In the genomic region with DNA sequence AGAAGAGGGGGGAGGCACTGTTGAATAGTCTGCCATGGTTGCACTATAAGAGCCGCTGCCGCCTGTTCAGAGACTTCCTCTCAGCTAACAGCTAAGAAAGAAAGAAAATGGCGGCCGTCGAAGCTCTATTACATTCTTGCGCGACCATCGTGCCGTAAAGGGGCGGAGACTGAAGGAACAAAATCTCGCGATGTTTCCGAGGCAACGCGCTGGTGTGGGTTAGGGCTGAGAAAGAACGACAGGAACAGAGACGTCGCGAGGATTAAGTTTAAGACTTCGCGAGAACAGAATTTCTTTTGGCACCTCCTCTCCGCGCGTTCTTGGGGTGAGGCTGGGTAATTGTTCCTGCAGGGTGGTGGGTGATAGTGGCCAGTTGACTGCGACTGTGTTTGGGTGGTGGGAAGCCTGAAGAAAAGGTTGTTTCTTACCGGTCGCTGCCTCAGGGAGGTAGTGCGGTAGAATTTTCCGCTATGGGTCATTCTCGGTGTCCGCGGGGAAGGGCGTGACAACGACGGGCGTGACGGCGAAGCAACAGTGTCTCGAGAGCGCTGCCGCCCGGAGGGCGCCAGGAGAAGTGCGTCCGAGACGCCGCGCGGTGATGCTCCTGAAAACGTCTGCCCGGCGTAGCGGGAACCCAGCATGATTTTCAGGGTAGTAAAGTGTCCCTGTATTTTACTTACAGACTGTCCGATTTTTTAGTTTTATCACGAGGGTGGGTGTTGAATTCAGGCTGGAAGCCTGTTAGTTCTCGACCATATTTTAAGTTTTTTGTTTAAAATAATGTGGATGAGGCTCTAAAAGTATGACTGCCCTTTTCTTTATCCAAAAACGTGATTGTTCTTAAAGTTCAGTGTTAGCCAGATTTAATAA, we compare ENCODE assay signal across 8 cellular contexts. TPM values are rescaled to one million over a fixed set of nuclear protein-coding genes. Genes with fewer than 3 reads are reported as not detected.
DNase-seq lines count a peak whose midpoint lies in the region; ATAC-seq and TF ChIP-seq lines count a peak whose summit lies in the region.

A gene with protein sequence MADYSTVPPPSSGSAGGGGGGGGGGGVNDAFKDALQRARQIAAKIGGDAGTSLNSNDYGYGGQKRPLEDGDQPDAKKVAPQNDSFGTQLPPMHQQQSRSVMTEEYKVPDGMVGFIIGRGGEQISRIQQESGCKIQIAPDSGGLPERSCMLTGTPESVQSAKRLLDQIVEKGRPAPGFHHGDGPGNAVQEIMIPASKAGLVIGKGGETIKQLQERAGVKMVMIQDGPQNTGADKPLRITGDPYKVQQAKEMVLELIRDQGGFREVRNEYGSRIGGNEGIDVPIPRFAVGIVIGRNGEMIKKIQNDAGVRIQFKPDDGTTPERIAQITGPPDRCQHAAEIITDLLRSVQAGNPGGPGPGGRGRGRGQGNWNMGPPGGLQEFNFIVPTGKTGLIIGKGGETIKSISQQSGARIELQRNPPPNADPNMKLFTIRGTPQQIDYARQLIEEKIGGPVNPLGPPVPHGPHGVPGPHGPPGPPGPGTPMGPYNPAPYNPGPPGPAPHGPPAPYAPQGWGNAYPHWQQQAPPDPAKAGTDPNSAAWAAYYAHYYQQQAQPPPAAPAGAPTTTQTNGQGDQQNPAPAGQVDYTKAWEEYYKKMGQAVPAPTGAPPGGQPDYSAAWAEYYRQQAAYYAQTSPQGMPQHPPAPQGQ (minus strand): TSS at position 104 of the 870 bp plus-strand sequence. CDS start 68 bp downstream, at position 36.

- H3K9me3 Mint-ChIP-seq in activated naive CD4-positive, alpha-beta T cell treated with anti-CD3 and anti-CD28 coated beads for 36 hours: no peaks in the 10 kb centered on the region

- DNase-seq in GM06990 (ENCODE audit: extremely low read depth, insufficient read length): peak; percentile 93
- peak; percentile 99 for DNase-seq in HFF-Myc (ENCODE audit: extremely low read depth, low read depth)
- DNase-seq in MV-4-11 (lab: John Stamatoyannopoulos, UW): peak; percentile 98
- DNase-seq in SK-MEL-5 (ENCODE audit: low read depth, low spot score): peak; percentile 98
- peak; percentile 99 for DNase-seq in activated naive CD4-positive, alpha-beta T cell treated with anti-CD3 and anti-CD28 coated beads for 36 hours
- peak; percentile 100 for DNase-seq in glomerular endothelial cell (ENCODE audit: extremely low read depth, low read depth, low spot score)
- peak; percentile 92 for DNase-seq in omental fat pad (ENCODE audit: low spot score)
- peak; percentile 87 for DNase-seq in thoracic aorta (ENCODE audit: low spot score)

- H3K36me3 ChIP-seq in GM06990 (ENCODE audit: control insufficient read depth, insufficient read depth, low read length): no peaks in the 10 kb centered on the region; the same call in 1 of the 2 replicates
- no peaks in the 10 kb centered on the region for H3K36me3 ChIP-seq in thoracic aorta

- no peak within 1 kb of the TSS for H3K27ac Mint-ChIP-seq in activated naive CD4-positive, alpha-beta T cell treated with anti-CD3 and anti-CD28 coated beads for 36 hours

- ATAC-seq in omental fat pad (ENCODE audit: low FRiP score) (peak; percentile 90), thoracic aorta (ENCODE audit: insufficient number of reproducible peaks, low FRiP score, low read depth) (peak; percentile 99)

- peaks cover 32 to 49% of the 10 kb centered on the region in 2 donors for H3K4me1 ChIP-seq in thoracic aorta (ENCODE audit: control insufficient read depth in 1 of 2, low read depth in 2 of 2)

- peak within 1 kb of the TSS; percentile 97 to 98 for H3K27ac ChIP-seq in thoracic aorta

- H3K4me3 Mint-ChIP-seq in activated naive CD4-positive, alpha-beta T cell treated with anti-CD3 and anti-CD28 coated beads for 36 hours: no peak within 1 kb of the TSS

- peaks cover 47% of the 10 kb centered on the region for H3K4me1 Mint-ChIP-seq in activated naive CD4-positive, alpha-beta T cell treated with anti-CD3 and anti-CD28 coated beads for 36 hours (ENCODE audit: low read depth)

- H3K9me3 ChIP-seq in thoracic aorta: no peaks in the 10 kb centered on the region

- in situ Hi-C loops in SK-MEL-5 (cut with HindIII; ENCODE audit: low pct_unique_long_range_greater_than_20kb, low sequenced_read_pairs): no loop called here

- intact Hi-C loops in activated naive CD4-positive, alpha-beta T cell treated with anti-CD3 and anti-CD28 coated beads for 36 hours (cut with micrococcal nuclease): loop anchor here (1.0 to 5.0 kb wide), 17 partner anchors 25 to 1692 kb away; a partner anchor contains a TSS

- peaks cover 21% of the 10 kb centered on the region for H3K36me3 Mint-ChIP-seq in activated naive CD4-positive, alpha-beta T cell treated with anti-CD3 and anti-CD28 coated beads for 36 hours (ENCODE audit: low read depth)

- CTCF ChIA-PET in activated naive CD4-positive, alpha-beta T cell treated with anti-CD3 and anti-CD28 coated beads for 36 hours (lab: Charles Lee): interaction anchor here (0.9 to 2.4 kb wide), 4 partner anchors 27 to 296 kb away, joined by 4 to 9 read pairs (median 6); a partner anchor contains a TSS

- H3K27me3 Mint-ChIP-seq in activated naive CD4-positive, alpha-beta T cell treated with anti-CD3 and anti-CD28 coated beads for 36 hours (ENCODE audit: low read depth): no peaks in the 10 kb centered on the region

- peak within 1 kb of the TSS; percentile 97 for H3K4me3 ChIP-seq in GM06990 (replicated peaks; ENCODE audit: low read depth, low read length)
- H3K4me3 ChIP-seq in HFF-Myc (replicated peaks; ENCODE audit: low read depth, low read length): peak within 1 kb of the TSS; percentile 98
- peak within 1 kb of the TSS; percentile 87 for H3K4me3 ChIP-seq in thoracic aorta

- peak; percentile 83 for TF ChIP-seq CTCF in GM06990 (IDR thresholded peaks at IDR 0.05; ENCODE audit: insufficient read depth, low read length, poor library complexity, severe bottlenecking)
- TF ChIP-seq CTCF in HFF-Myc (IDR thresholded peaks at IDR 0.05; ENCODE audit: low read depth, low read length, missing control alignments): peak; percentile 51
- peak in 1 of 3 donors; percentile 55 for TF ChIP-seq CTCF in omental fat pad (IDR thresholded peaks at IDR 0.05)
- peak; percentile 86 for TF ChIP-seq CTCF in thoracic aorta (IDR thresholded peaks at IDR 0.05)

- H3K27me3 ChIP-seq in GM06990 (replicated peaks; ENCODE audit: control insufficient read depth, insufficient read depth, low read length) (no peaks in the 10 kb centered on the region), thoracic aorta (replicated peaks; ENCODE audit: insufficient read depth) (no peaks in the 10 kb centered on the region)

RNA-seq across cellular contexts. Expression of the gene that starts here (rescaled TPM):
- total RNA-seq in SK-MEL-5 (2014; rRNA removed; shearing (Covaris generic)): 96.3 and 100 TPM in 2 replicates
- polyA plus RNA-seq in SK-MEL-5 (2015; cell fraction: cytosol; rRNA removed): 90.7 and 112 TPM in 2 replicates
- 571 and 723 TPM in 2 replicates for polyA plus RNA-seq in SK-MEL-5 (2015; cell fraction: nucleus; rRNA removed)
- 100 to 1,000 TPM; 243 to 244 TPM for total RNA-seq in activated naive CD4-positive, alpha-beta T cell treated with anti-CD3 and anti-CD28 coated beads for 36 hours
- total RNA-seq in glomerular endothelial cell (58.1 and 108 TPM in 2 replicates), omental fat pad (100 to 1,000 TPM in 2 of 4 donors, 10 to 100 TPM in 2; 70.2 to 152 (median 94.4) TPM), thoracic aorta (100 to 1,000 TPM in 1 of 2 donors, 10 to 100 TPM in 1; 73.8 to 118 TPM)

Comparison
In these comparisons a context has a peak if more than half of its experiments do, and no peak if none do; other contexts are left out.
1. Peak in every context shown above with its lines: DNase-seq, ATAC-seq, H3K4me3 ChIP-seq and H3K27ac ChIP-seq.